In genomic region chr11:65787649-65788622, GRCh38 we compare ENCODE assay signal across 8 cellular contexts. TPM values are rescaled to one million over a fixed set of nuclear protein-coding genes. Genes with fewer than 3 reads are reported as not detected.
A peak's percentile ranks its signal among the peaks of the same experiment; 100 is the strongest.
DNase-seq lines count a peak whose midpoint lies in the region; ATAC-seq and TF ChIP-seq lines count a peak whose summit lies in the region.

No MANE protein-coding gene starts in this region.

- TF ChIP-seq RAD21 in SK-N-SH (IDR thresholded peaks at IDR 0.05; ENCODE audit: low read length), result no peak

- H3K4me2 ChIP-seq in SK-N-SH, result no peak overlapping the region
- peak overlapping the region; percentile 83 for H3K4me2 ChIP-seq in smooth muscle cell

- CTCF ChIA-PET in SK-N-SH (lab: Yijun Ruan, JAX), result interaction anchor here (1.1 to 19.1 kb wide), 5 partner anchors 7 to 97 kb away, joined by 3 to 152 read pairs (median 19); partner anchors contain the start of genes AP5B1 and KAT5

- ATAC-seq in SK-N-SH treated with all-trans-retinoic acid at 6 μM for 48 hours (no peak), HG03039 (IDR thresholded peaks at IDR 0.05; ENCODE audit: unreplicated experiment) (no peak)

- TF ChIP-seq CTCF in SK-N-SH (IDR thresholded peaks at IDR 0.05) (no peak), Peyer's patch (IDR thresholded peaks at IDR 0.05) (no peak), smooth muscle cell (IDR thresholded peaks at IDR 0.05; ENCODE audit: borderline replicate concordance, insufficient read depth, poor library complexity, severe bottlenecking) (no peak)

- H4K20me1 ChIP-seq in SK-N-SH (ENCODE audit: insufficient read depth) (no peaks in the 10 kb centered on the region), smooth muscle cell (ENCODE audit: low read depth) (no peaks in the 10 kb centered on the region)

- H3K9me3 ChIP-seq in SK-N-SH (no peaks in the 10 kb centered on the region), Peyer's patch (no peaks in the 10 kb centered on the region), iPS DF 6.9 (ENCODE audit: control insufficient read depth, insufficient read depth, low read length) (no peaks in the 10 kb centered on the region), smooth muscle cell (replicated peaks; ENCODE audit: low read depth) (no peaks in the 10 kb centered on the region)

- H3F3A ChIP-seq in SK-N-SH (replicated peaks; ENCODE audit: insufficient read depth) (peaks cover 9% of the 10 kb centered on the region), smooth muscle cell (ENCODE audit: low read depth) (no peaks in the 10 kb centered on the region)

- DNase-seq in SK-N-SH (peak; percentile 70), Peyer's patch (peak in 2 of 3 donors; percentile 91), iPS DF 6.9 (ENCODE audit: low read depth, low spot score) (no peak), smooth muscle cell (lab: John Stamatoyannopoulos, UW; ENCODE audit: unreplicated experiment) (no peak), H4 (ENCODE audit: low spot score) (no peak), activated gamma-delta T cell (lab: John Stamatoyannopoulos, UW) (no peak)

- POLR2A ChIA-PET in SK-N-SH (lab: Yijun Ruan, JAX), result no interaction called here

- no peak for TF ChIP-seq EP300 in SK-N-SH (IDR thresholded peaks at IDR 0.05; ENCODE audit: borderline replicate concordance in 1 of 2, low read depth in 1 of 2, low read length in 1 of 2)

- H3K79me2 ChIP-seq in SK-N-SH (ENCODE audit: insufficient read depth), result no peaks in the 10 kb centered on the region
- peaks cover 4% of the 10 kb centered on the region for H3K79me2 ChIP-seq in smooth muscle cell (ENCODE audit: low read depth)

- H3K27me3 ChIP-seq in SK-N-SH (ENCODE audit: insufficient read depth) (peaks cover 38% of the 10 kb centered on the region), Peyer's patch (peaks cover 0 to 9% of the 10 kb centered on the region in 2 donors), iPS DF 6.9 (ENCODE audit: control insufficient read depth, insufficient read depth, low read length) (peaks cover 14% of the 10 kb centered on the region; the same call in 1 of the 2 replicates), smooth muscle cell (ENCODE audit: low read depth) (peaks cover 52% of the 10 kb centered on the region)

- H3K4me3 ChIP-seq in SK-N-SH (ENCODE audit: low read depth in 2 of 2, low read length in 1 of 2), result no peak overlapping the region; a peak in 1 of 4 replicates
- H3K4me3 ChIP-seq in Peyer's patch, result peak overlapping the region; percentile 43 to 78 (median 60)
- peak overlapping the region; percentile 69; the same call in 1 of the 2 replicates for H3K4me3 ChIP-seq in iPS DF 6.9 (ENCODE audit: low read length)
- peak overlapping the region; percentile 51 for H3K4me3 ChIP-seq in smooth muscle cell

- peaks cover 0 to 2% of the 10 kb centered on the region in 2 experiments; a peak in 1 of 4 replicates for H3K4me1 ChIP-seq in SK-N-SH (ENCODE audit: control insufficient read depth in 1 of 2, insufficient read depth in 2 of 2, low read depth in 1 of 2, low read length in 1 of 2)
- peaks cover 0 to 53% (median 26%) of the 10 kb centered on the region in 4 donors for H3K4me1 ChIP-seq in Peyer's patch
- H3K4me1 ChIP-seq in iPS DF 6.9 (ENCODE audit: control insufficient read depth, insufficient read depth, low read length), result peaks cover 21% of the 10 kb centered on the region
- H3K4me1 ChIP-seq in smooth muscle cell (ENCODE audit: low read depth), result peaks cover 5% of the 10 kb centered on the region

- 17% methylated on average over 20 of the region's 64 CpGs for WGBS in SK-N-SH (ENCODE audit: low lambda C conversion rate)
- WGBS in iPS DF 6.9 (ENCODE audit: insufficient coverage, insufficient read length), result no CpG with 5 or more reads among the region's 64 CpGs
- 4% methylated on average over 37 of the region's 64 CpGs for WGBS in smooth muscle cell (ENCODE audit: low lambda C conversion rate)

- H2AFZ ChIP-seq in SK-N-SH (ENCODE audit: low read depth) (no peak overlapping the region), smooth muscle cell (ENCODE audit: low read depth) (no peak overlapping the region)

- TF ChIP-seq POLR2A in Peyer's patch (IDR thresholded peaks at IDR 0.05), result peak in 1 of 2 donors; percentile 67

- no peak overlapping the region for H3K9ac ChIP-seq in SK-N-SH
- peak overlapping the region; percentile 43 for H3K9ac ChIP-seq in smooth muscle cell (ENCODE audit: low read depth)

- no peaks in the 10 kb centered on the region for H3K9me2 ChIP-seq in SK-N-SH

- H3K36me3 ChIP-seq in SK-N-SH (replicated peaks in 1 of 2; ENCODE audit: control insufficient read depth in 1 of 2, insufficient read depth in 2 of 2, low read length in 1 of 2) (no peaks in the 10 kb centered on the region), Peyer's patch (no peaks in the 10 kb centered on the region), iPS DF 6.9 (ENCODE audit: control insufficient read depth, insufficient read depth, low read length) (no peaks in the 10 kb centered on the region; the same call in 1 of the 2 replicates), smooth muscle cell (ENCODE audit: low read depth) (no peaks in the 10 kb centered on the region)

- no peak overlapping the region for H3K27ac ChIP-seq in SK-N-SH (ENCODE audit: low read depth in 2 of 2, low read length in 1 of 2)
- H3K27ac ChIP-seq in Peyer's patch, result peak overlapping the region in 3 of 4 donors; percentile 84 to 95 (median 85)
- H3K27ac ChIP-seq in iPS DF 6.9 (ENCODE audit: low read length), result no peak overlapping the region
- no peak overlapping the region for H3K27ac ChIP-seq in smooth muscle cell (ENCODE audit: low read depth)

TF ChIP-seq in SK-N-SH, 30 proteins besides CTCF, POLR2A, EP300 and RAD21:
- TF ChIP-seq EZH2phosphoT487 (IDR thresholded peaks at IDR 0.05; ENCODE audit: borderline replicate concordance, low read depth) (peak; percentile 57; the same call in 1 of the 2 replicates), ZBTB33 (IDR thresholded peaks at IDR 0.05; ENCODE audit: borderline replicate concordance, low read depth) (no peak)

TF ChIP-seq in SK-N-SH treated with all-trans-retinoic acid at 6 μM for 48 hours, 23 proteins besides CTCF, POLR2A, EP300 and RAD21 (continues in another document):
- TF ChIP-seq ZNF8 (CRISPR knock-in tag; IDR thresholded peaks at IDR 0.05) (no peak), GLIS3 (CRISPR knock-in tag; IDR thresholded peaks at IDR 0.05) (no peak), ARNTL (CRISPR knock-in tag; IDR thresholded peaks at IDR 0.05; ENCODE audit: borderline replicate concordance, low read depth) (no peak), CSRNP3 (CRISPR knock-in tag; IDR thresholded peaks at IDR 0.05) (no peak), ZFP3 (CRISPR knock-in tag; IDR thresholded peaks at IDR 0.05) (no peak), RARB (CRISPR knock-in tag; IDR thresholded peaks at IDR 0.05) (no peak), ZC3H10 (CRISPR knock-in tag; IDR thresholded peaks at IDR 0.05) (no peak), ESRRG (CRISPR knock-in tag; IDR thresholded peaks at IDR 0.05) (no peak), ZFP30 (CRISPR knock-in tag; IDR thresholded peaks at IDR 0.05) (no peak), OSR1 (CRISPR knock-in tag; IDR thresholded peaks at IDR 0.05) (no peak), PATZ1 (CRISPR knock-in tag; IDR thresholded peaks at IDR 0.05; ENCODE audit: borderline replicate concordance) (no peak), BACH2 (CRISPR knock-in tag; IDR thresholded peaks at IDR 0.05; ENCODE audit: borderline replicate concordance) (no peak)

RNA-seq across cellular contexts. Expression of gene OVOL1, which starts 1.1 kb away (rescaled TPM):
- polyA plus RNA-seq in SK-N-SH (2012; rRNA removed), result not detected in 2 replicates
- polyA plus RNA-seq in SK-N-SH (2012; cell fraction: cytosol; rRNA removed), result not detected in 2 replicates
- not detected in 2 replicates for polyA plus RNA-seq in SK-N-SH (2012; cell fraction: nucleus; rRNA removed)
- 10 to 100 TPM; 14.9 to 33.2 (median 29.8) TPM for total RNA-seq in Peyer's patch
- total RNA-seq in smooth muscle cell, result 7.8 and 8.3 TPM in 2 replicates
- 3.1 and 16.8 TPM in 2 replicates for polyA plus RNA-seq in smooth muscle cell
- total RNA-seq in H4 (2014; rRNA removed; shearing (Covaris generic)), result not detected in 2 replicates

RNA-seq across cellular contexts. Expression of gene AP5B1, which starts 7.2 kb away (rescaled TPM):
- polyA plus RNA-seq in SK-N-SH (2012; rRNA removed), result 3.8 and 4.6 TPM in 2 replicates
- polyA plus RNA-seq in SK-N-SH (2012; cell fraction: cytosol; rRNA removed), result 1.2 and 2.0 TPM in 2 replicates
- polyA plus RNA-seq in SK-N-SH (2012; cell fraction: nucleus; rRNA removed), result 11.6 and 11.7 TPM in 2 replicates
- 10 to 100 TPM; 14.9 to 35.8 (median 35.0) TPM for total RNA-seq in Peyer's patch
- 5.4 and 6.2 TPM in 2 replicates for total RNA-seq in smooth muscle cell
- polyA plus RNA-seq in smooth muscle cell, result 7.7 and 11.6 TPM in 2 replicates
- total RNA-seq in H4 (2014; rRNA removed; shearing (Covaris generic)), result 4.6 and 6.1 TPM in 2 replicates

RNA-seq across cellular contexts. Expression of gene SNX32, which starts 45.8 kb away (rescaled TPM):
- 0.81 and 1.0 TPM in 2 replicates for polyA plus RNA-seq in SK-N-SH (2012; rRNA removed)
- 0.39 and 0.58 TPM in 2 replicates for polyA plus RNA-seq in SK-N-SH (2012; cell fraction: cytosol; rRNA removed)
- polyA plus RNA-seq in SK-N-SH (2012; cell fraction: nucleus; rRNA removed), result 5.2 and 6.4 TPM in 2 replicates
- 1 to 10 TPM in 3 of 4 donors, not detected in 1; 1.7 to 6.7 (median 6.4) TPM for total RNA-seq in Peyer's patch
- total RNA-seq in smooth muscle cell, result 0.63 and 1.2 TPM in 2 replicates
- polyA plus RNA-seq in smooth muscle cell, result 1.1 and 3.3 TPM in 2 replicates
- total RNA-seq in H4 (2014; rRNA removed; shearing (Covaris generic)), result not detected in 2 replicates

Comparison
In these comparisons a context has a peak if more than half of its experiments do, and no peak if none do; other contexts are left out.
1. DNase-seq: peak in SK-N-SH (single experiment) and Peyer's patch (2 of 3); none in iPS DF 6.9 (single experiment), smooth muscle cell (single experiment), H4 (single experiment) and activated gamma-delta T cell (single experiment).
2. H3K27ac ChIP-seq: peak in Peyer's patch (3 of 4); none in SK-N-SH (0 of 2), iPS DF 6.9 (single experiment) and smooth muscle cell (single experiment).
3. H3K4me3 ChIP-seq: peak in Peyer's patch (4 of 4), iPS DF 6.9 (single experiment) and smooth muscle cell (single experiment); none in SK-N-SH (0 of 2).